ENCODE assay signal across 17 cellular contexts in the genomic region with DNA sequence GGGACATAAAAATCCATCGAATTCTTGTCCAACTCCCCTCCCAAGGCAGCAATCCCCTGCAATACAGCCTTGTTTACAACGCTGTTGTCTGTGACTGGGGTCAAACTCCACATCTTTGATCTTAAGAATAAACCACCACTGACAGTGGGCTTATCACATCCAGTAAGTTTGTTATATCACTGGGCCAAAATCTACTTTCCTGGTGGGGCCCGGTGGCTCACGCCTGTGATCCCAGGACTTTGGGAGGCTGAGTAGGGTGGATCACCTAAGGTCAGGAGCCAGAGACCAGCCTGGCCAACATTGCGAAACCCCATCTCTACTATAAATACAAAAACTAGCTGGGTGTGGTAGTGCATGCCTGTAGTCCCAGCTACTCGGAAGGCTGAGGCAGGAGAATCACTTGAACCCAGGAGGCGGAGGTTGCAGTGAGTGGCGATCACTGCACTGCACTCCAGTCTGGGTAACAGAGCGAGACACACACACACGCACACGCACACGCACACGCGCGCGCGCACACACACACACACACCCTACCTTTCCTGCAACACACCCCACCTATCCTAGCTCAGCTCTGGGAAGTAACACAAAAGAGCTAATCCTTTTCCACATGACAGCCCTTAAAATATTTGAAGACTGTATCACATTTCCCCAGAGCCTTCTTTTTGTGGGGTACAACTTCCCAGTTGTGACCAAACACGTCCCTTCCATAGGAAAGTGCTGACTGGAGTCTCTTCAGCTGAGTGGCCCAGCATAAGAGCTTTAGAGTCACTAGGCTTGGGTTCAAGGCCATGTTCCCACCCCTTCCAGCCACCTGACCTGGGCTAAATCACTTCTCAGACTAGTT.
"Had no signal": no experiment of that assay in that cellular context is flagged by ENCODE, and none has a peak within 500 bp of the region (broad histone marks: within the 10 kb centered on the region; RNA-seq: fewer than 3 reads in every experiment).

No MANE protein-coding gene starts in this region.

- DNase-seq: activated CD4-positive, alpha-beta memory T cell treated with anti-CD3 and anti-CD28 coated beads for 36 hours; activated CD4-positive, alpha-beta T cell treated with anti-CD3 and anti-CD28 coated beads for 36 hours; activated CD8-positive, alpha-beta memory T cell treated with anti-CD3 and anti-CD28 coated beads, Interleukin-2, amount 10 ng/mL, durations not matched to agents 7 days and 5 days; activated T-cell treated with anti-CD3 and anti-CD28 coated beads, Interleukin-2, amount 50 U/mL, for 1 hour; adrenal gland; left lung; right cardiac atrium; spleen; stimulated activated CD4-positive, alpha-beta T cell treated with anti-CD3 and anti-CD28 coated beads, Interleukin-1b, Interleukin-23, amount 100 ng/mL, for 48 hours; WERI-Rb-1 had no signal

- H3K36me3 Mint-ChIP-seq: activated CD4-positive, alpha-beta memory T cell treated with anti-CD3 and anti-CD28 coated beads for 36 hours; activated CD8-positive, alpha-beta memory T cell treated with anti-CD3 and anti-CD28 coated beads, Interleukin-2, amount 10 ng/mL, durations not matched to agents 7 days and 5 days; activated naive CD4-positive, alpha-beta T cell treated with anti-CD3 and anti-CD28 coated beads, Interleukin-2, amount 50 U/mL, for 24 hours; natural killer cell treated with Interleukin-12 subunit alpha and Interleukin-12 subunit beta and Interleukin-15 and Interleukin-18, amount 100 ng/mL, for 72 hours had no signal

- H3K9me3 Mint-ChIP-seq: activated CD4-positive, alpha-beta memory T cell treated with anti-CD3 and anti-CD28 coated beads for 36 hours; activated naive CD4-positive, alpha-beta T cell treated with anti-CD3 and anti-CD28 coated beads, Interleukin-2, amount 50 U/mL, for 24 hours; natural killer cell treated with Interleukin-12 subunit alpha and Interleukin-12 subunit beta and Interleukin-15 and Interleukin-18, amount 100 ng/mL, for 72 hours had no signal

- ATAC-seq: activated CD4-positive, alpha-beta T cell treated with anti-CD3 and anti-CD28 coated beads for 36 hours; activated CD8-positive, alpha-beta memory T cell treated with anti-CD3 and anti-CD28 coated beads, Interleukin-2, amount 10 ng/mL, durations not matched to agents 7 days and 5 days; left lung; natural killer cell treated with Interleukin-12 subunit alpha and Interleukin-12 subunit beta and Interleukin-15 and Interleukin-18, amount 100 ng/mL, for 72 hours; right cardiac atrium had no signal

- H3K4me1 Mint-ChIP-seq: activated CD4-positive, alpha-beta T cell treated with anti-CD3 and anti-CD28 coated beads for 36 hours; activated CD8-positive, alpha-beta memory T cell treated with anti-CD3 and anti-CD28 coated beads, Interleukin-2, amount 10 ng/mL, durations not matched to agents 7 days and 5 days; activated naive CD4-positive, alpha-beta T cell treated with anti-CD3 and anti-CD28 coated beads, Interleukin-2, amount 50 U/mL, for 24 hours had no signal

- FAIRE-seq: islet of Langerhans, urothelium cell line had no signal

- H3K4me1 ChIP-seq: adrenal gland, left lung, prostate gland, spleen had no signal

- H3K27me3 Mint-ChIP-seq: activated CD4-positive, alpha-beta memory T cell treated with anti-CD3 and anti-CD28 coated beads for 36 hours; activated naive CD4-positive, alpha-beta T cell treated with anti-CD3 and anti-CD28 coated beads, Interleukin-2, amount 50 U/mL, for 24 hours had no signal

- H3K4me3 ChIP-seq: adrenal gland, left lung, prostate gland, spleen, thoracic aorta had no signal

- H3K4me3 Mint-ChIP-seq: activated CD4-positive, alpha-beta memory T cell treated with anti-CD3 and anti-CD28 coated beads for 36 hours; activated CD4-positive, alpha-beta T cell treated with anti-CD3 and anti-CD28 coated beads for 36 hours; activated CD8-positive, alpha-beta memory T cell treated with anti-CD3 and anti-CD28 coated beads, Interleukin-2, amount 10 ng/mL, durations not matched to agents 7 days and 5 days; activated naive CD4-positive, alpha-beta T cell treated with anti-CD3 and anti-CD28 coated beads, Interleukin-2, amount 50 U/mL, for 24 hours; natural killer cell treated with Interleukin-12 subunit alpha and Interleukin-12 subunit beta and Interleukin-15 and Interleukin-18, amount 100 ng/mL, for 72 hours had no signal

- H3K27ac Mint-ChIP-seq: activated CD4-positive, alpha-beta memory T cell treated with anti-CD3 and anti-CD28 coated beads for 36 hours; activated CD4-positive, alpha-beta T cell treated with anti-CD3 and anti-CD28 coated beads for 36 hours; activated CD8-positive, alpha-beta memory T cell treated with anti-CD3 and anti-CD28 coated beads, Interleukin-2, amount 10 ng/mL, durations not matched to agents 7 days and 5 days; activated naive CD4-positive, alpha-beta T cell treated with anti-CD3 and anti-CD28 coated beads, Interleukin-2, amount 50 U/mL, for 24 hours; natural killer cell treated with Interleukin-12 subunit alpha and Interleukin-12 subunit beta and Interleukin-15 and Interleukin-18, amount 100 ng/mL, for 72 hours had no signal

- H3K9me3 ChIP-seq: adrenal gland, left lung, prostate gland, spleen, thoracic aorta had no signal

- H3K27ac ChIP-seq: adrenal gland, epithelial cell of prostate, left lung, prostate gland, spleen, thoracic aorta, WERI-Rb-1 had no signal
